Comparison of ENCODE assay signal across 9 cellular contexts in the genomic region with DNA sequence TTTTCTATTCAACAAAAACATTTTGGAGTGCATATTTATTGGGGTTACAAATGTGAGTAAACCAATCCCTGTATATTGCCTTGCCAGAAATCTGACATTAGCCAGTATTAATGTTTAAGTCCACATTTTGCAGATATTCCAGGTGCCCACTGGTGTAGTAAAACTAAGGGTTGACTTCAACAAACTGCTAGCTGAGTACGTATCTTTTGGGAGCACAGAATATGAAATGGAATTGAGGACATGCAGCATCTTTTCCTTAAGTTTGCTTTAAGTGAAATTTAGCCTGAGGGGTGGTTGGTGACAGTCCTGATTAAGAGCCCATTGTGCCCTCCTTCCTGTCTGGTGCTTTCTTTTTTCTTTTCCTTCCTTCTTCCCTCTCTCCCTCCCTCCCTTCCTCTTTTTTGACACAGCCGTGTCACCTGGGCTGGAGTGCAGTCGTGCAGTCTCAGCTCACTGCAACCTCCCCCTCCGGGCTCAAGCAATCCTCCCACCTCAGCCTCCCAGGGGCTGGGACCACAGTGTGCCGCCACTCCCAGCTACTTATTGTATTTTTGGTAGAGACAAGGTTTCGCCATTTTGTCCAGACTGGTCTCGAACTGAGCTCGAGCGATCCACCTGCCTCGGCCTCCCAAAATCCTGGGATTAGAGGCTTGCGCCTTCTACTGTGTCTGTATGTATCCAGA. TPM values are rescaled to one million over a fixed set of nuclear protein-coding genes. Genes with fewer than 3 reads are reported as not detected.
DNase-seq lines count a peak whose midpoint lies in the region; ATAC-seq and TF ChIP-seq lines count a peak whose summit lies in the region.
"Had no signal": no experiment of that assay in that cellular context is flagged by ENCODE, and none has a peak within 500 bp of the region (broad histone marks: within the 10 kb centered on the region; RNA-seq: fewer than 3 reads in every experiment).

No MANE protein-coding gene starts in this region.

- no TSS peak for BruUV-seq in PC-9 (replicated peaks; lab: Mats Ljungman, UMichigan)

- POLR2A ChIA-PET in PC-9 (lab: Charles Lee; ENCODE audit: unreplicated experiment), result interaction anchor here (0.6 kb wide), 1 partner anchor 889 kb away, joined by 3 read pairs; no protein-coding TSS in a partner anchor

- H3K79me2 ChIP-seq in PC-9 (ENCODE audit: low read depth) (peaks cover 60% of the 10 kb centered on the region), smooth muscle cell (ENCODE audit: low read depth) (peaks cover 49% of the 10 kb centered on the region)

- peak overlapping the region; percentile 99 for H3K27ac Mint-ChIP-seq in activated T-cell treated with anti-CD3 and anti-CD28 coated beads, Interleukin-2, amount 50 U/mL, for 24 hours

- ATAC-seq in HG02763 (IDR thresholded peaks at IDR 0.05; ENCODE audit: unreplicated experiment) (no peak), sciatic nerve (no peak)

- TF ChIP-seq CTCF in PC-9 (conservative IDR thresholded peaks at IDR 0.05), result no peak
- no peak for TF ChIP-seq CTCF in smooth muscle cell (IDR thresholded peaks at IDR 0.05; ENCODE audit: borderline replicate concordance, insufficient read depth, poor library complexity, severe bottlenecking)

- peak overlapping the region; percentile 82; the same call in 1 of the 2 replicates for H3K27ac ChIP-seq in PC-9
- no peak overlapping the region for H3K27ac ChIP-seq in smooth muscle cell (ENCODE audit: low read depth)

- H3K9ac ChIP-seq in smooth muscle cell (ENCODE audit: low read depth), result no peak overlapping the region

- peaks cover 64% of the 10 kb centered on the region for H3K36me3 Mint-ChIP-seq in activated T-cell treated with anti-CD3 and anti-CD28 coated beads, Interleukin-2, amount 50 U/mL, for 24 hours (ENCODE audit: low read depth)

- H3K27me3 Mint-ChIP-seq in activated T-cell treated with anti-CD3 and anti-CD28 coated beads, Interleukin-2, amount 50 U/mL, for 24 hours, result peaks cover 8% of the 10 kb centered on the region

- intact Hi-C loops in PC-9 (cut with micrococcal nuclease; ENCODE audit: unreplicated experiment) (loop anchor here (10.0 kb wide), 1 partner anchor 211 kb away; no protein-coding TSS in a partner anchor), sciatic nerve (cut with DNase I) (no loop called here)

- H3K9me2 ChIP-seq in PC-9 (ENCODE audit: insufficient read depth), result no peaks in the 10 kb centered on the region

- H3K4me1 Mint-ChIP-seq in activated T-cell treated with anti-CD3 and anti-CD28 coated beads, Interleukin-2, amount 50 U/mL, for 24 hours (ENCODE audit: low read depth), result peaks cover 46% of the 10 kb centered on the region

- 77% methylated on average over 11 of the region's 11 CpGs for WGBS in smooth muscle cell (ENCODE audit: low lambda C conversion rate)

- peaks cover 14% of the 10 kb centered on the region for H3K36me3 ChIP-seq in PC-9 (ENCODE audit: low read depth)
- no peaks in the 10 kb centered on the region for H3K36me3 ChIP-seq in smooth muscle cell (ENCODE audit: low read depth)

- H2AFZ ChIP-seq in PC-9 (no peak overlapping the region), smooth muscle cell (ENCODE audit: low read depth) (no peak overlapping the region)

- H3F3A ChIP-seq in PC-9 (ENCODE audit: insufficient read depth, low read depth), result peaks cover 14% of the 10 kb centered on the region
- peaks cover 4% of the 10 kb centered on the region for H3F3A ChIP-seq in smooth muscle cell (ENCODE audit: low read depth)

- H3K4me3 Mint-ChIP-seq in activated T-cell treated with anti-CD3 and anti-CD28 coated beads, Interleukin-2, amount 50 U/mL, for 24 hours, result peak overlapping the region; percentile 97

- H3K27me3 ChIP-seq in PC-9 (ENCODE audit: insufficient read depth, low read depth) (no peaks in the 10 kb centered on the region), smooth muscle cell (ENCODE audit: low read depth) (no peaks in the 10 kb centered on the region)

- peaks cover 30% of the 10 kb centered on the region for H3K4me1 ChIP-seq in PC-9 (replicated peaks; ENCODE audit: insufficient read depth)
- peaks cover 8% of the 10 kb centered on the region for H3K4me1 ChIP-seq in smooth muscle cell (ENCODE audit: low read depth)

- H3K4me3 ChIP-seq in PC-9, result peak overlapping the region; percentile 62
- peak overlapping the region; percentile 68 for H3K4me3 ChIP-seq in smooth muscle cell

- H3K4me2 ChIP-seq in PC-9 (peak overlapping the region; percentile 86), smooth muscle cell (peak overlapping the region; percentile 91)

- peaks cover 13% of the 10 kb centered on the region for H4K20me1 ChIP-seq in PC-9 (ENCODE audit: insufficient read depth)
- H4K20me1 ChIP-seq in smooth muscle cell (ENCODE audit: low read depth), result no peaks in the 10 kb centered on the region

- no peak for TF ChIP-seq POLR2A in erythroblast (IDR thresholded peaks at IDR 0.05; ENCODE audit: low read length)

- CTCF ChIA-PET in PC-9 (lab: Charles Lee), result no interaction called here

- DNase-seq in activated T-cell treated with anti-CD3 and anti-CD28 coated beads, Interleukin-2, amount 50 U/mL, for 24 hours, result no peak
- DNase-seq in activated T-cell treated with anti-CD3 and anti-CD28 coated beads for 4 hours (no peak), PC-9 (no peak), erythroblast (lab: John Stamatoyannopoulos, UW) (peak; percentile 22 to 23), smooth muscle cell (lab: John Stamatoyannopoulos, UW; ENCODE audit: unreplicated experiment) (no peak), sciatic nerve (ENCODE audit: low spot score) (no peak), foreskin melanocyte (no peak)
- DNase-seq: Right ventricle myocardium superior had no signal

- H3K9me3 ChIP-seq in PC-9 (ENCODE audit: insufficient read depth, low read depth) (no peaks in the 10 kb centered on the region), smooth muscle cell (replicated peaks; ENCODE audit: low read depth) (no peaks in the 10 kb centered on the region)

- no peaks in the 10 kb centered on the region for H3K9me3 Mint-ChIP-seq in activated T-cell treated with anti-CD3 and anti-CD28 coated beads, Interleukin-2, amount 50 U/mL, for 24 hours

RNA-seq across cellular contexts. Expression of gene NUP35, which starts 1.6 kb away (rescaled TPM):
- 27.0 and 35.5 TPM in 2 replicates for total RNA-seq in PC-9 (2021)
- 14.1 and 17.0 TPM in 2 replicates for total RNA-seq in smooth muscle cell
- 3.5 and 6.6 TPM in 2 replicates for polyA plus RNA-seq in smooth muscle cell
- 21.1 TPM for total RNA-seq in sciatic nerve

RNA-seq across cellular contexts. Expression of gene DUSP19, which starts 47.3 kb away (rescaled TPM):
- total RNA-seq in PC-9 (2021), result 6.2 and 8.6 TPM in 2 replicates
- total RNA-seq in smooth muscle cell, result 1.2 and 1.3 TPM in 2 replicates
- 0.47 and 0.70 TPM in 2 replicates for polyA plus RNA-seq in smooth muscle cell
- total RNA-seq in sciatic nerve, result 3.0 TPM

Comparison
In these comparisons a context has a peak if more than half of its experiments do, and no peak if none do; other contexts are left out.
1. DNase-seq: peak in erythroblast (2 of 2); none in activated T-cell treated with anti-CD3 and anti-CD28 coated beads, Interleukin-2, amount 50 U/mL, for 24 hours (single experiment), activated T-cell treated with anti-CD3 and anti-CD28 coated beads for 4 hours (single experiment), PC-9 (0 of 2), smooth muscle cell (single experiment), sciatic nerve (single experiment) and foreskin melanocyte (single experiment).